In the genomic region with DNA sequence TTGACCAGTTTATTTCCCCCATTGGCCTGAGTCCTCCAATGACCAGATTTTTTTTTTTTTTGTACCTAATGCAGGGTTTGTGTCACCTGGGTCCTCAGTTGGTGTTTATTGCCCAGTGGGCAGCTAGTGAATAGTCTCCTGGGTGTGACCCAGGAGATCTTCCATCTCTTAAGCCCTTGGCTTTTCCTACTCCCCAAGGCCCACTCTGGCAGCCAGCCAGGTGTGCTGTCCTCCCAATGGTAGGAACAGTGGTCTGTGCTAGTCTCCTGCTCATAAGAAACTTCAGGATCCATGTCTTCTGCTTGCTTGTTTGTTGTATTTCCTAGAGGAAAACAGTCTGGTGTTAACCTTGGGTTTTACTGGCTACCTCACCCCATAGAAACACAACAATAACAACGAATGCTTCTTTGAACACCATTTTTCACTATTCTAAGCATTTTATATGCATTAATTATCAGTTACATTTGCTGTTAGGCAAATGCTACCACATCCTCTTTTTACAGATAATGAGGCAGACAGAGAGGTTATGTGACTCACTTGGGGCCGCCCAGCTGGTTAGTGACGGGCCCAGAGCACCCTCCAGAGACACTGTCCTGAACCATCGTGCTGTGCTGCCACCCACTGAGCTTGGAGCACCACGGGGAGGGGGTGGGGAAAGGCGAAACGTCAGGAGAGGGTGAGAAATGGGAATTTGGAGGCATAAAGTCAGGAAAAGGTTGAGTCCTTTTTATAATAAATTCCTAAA, we compare ENCODE assay signal across 9 cellular contexts.
DNase-seq lines count a peak whose midpoint lies in the region; ATAC-seq and TF ChIP-seq lines count a peak whose summit lies in the region.
"Had no signal": no experiment of that assay in that cellular context is flagged by ENCODE, and none has a peak within 500 bp of the region (broad histone marks: within the 10 kb centered on the region; RNA-seq: fewer than 3 reads in every experiment).

No MANE protein-coding gene starts in this region.

- H3K4me2 ChIP-seq in Karpas-422 (ENCODE audit: low read depth, low read length, poor library complexity, severe bottlenecking), result peak overlapping the region; percentile 65

- no peak overlapping the region for H3K9ac ChIP-seq in Karpas-422 (ENCODE audit: low read length)

- TF ChIP-seq POLR2A in testis (IDR thresholded peaks at IDR 0.05), result no peak
- no peak for TF ChIP-seq POLR2A in heart left ventricle (IDR thresholded peaks at IDR 0.05)

- no peaks in the 10 kb centered on the region for H3K36me3 Mint-ChIP-seq in activated CD8-positive, alpha-beta T cell treated with anti-CD3 and anti-CD28 coated beads for 36 hours (ENCODE audit: low read depth)
- no peaks in the 10 kb centered on the region for H3K36me3 Mint-ChIP-seq in immature natural killer cell

- peak overlapping the region; percentile 30; the same call in 1 of the 2 replicates for H3K4me3 ChIP-seq in Karpas-422 (ENCODE audit: low read length)
- H3K4me3 ChIP-seq in testis, result no peak overlapping the region
- H3K4me3 ChIP-seq in heart left ventricle, result no peak overlapping the region

- TF ChIP-seq CTCF in activated CD8-positive, alpha-beta T cell treated with anti-CD3 and anti-CD28 coated beads for 36 hours (IDR thresholded peaks at IDR 0.05), result no peak
- TF ChIP-seq CTCF in testis (IDR thresholded peaks at IDR 0.05) (no peak), heart left ventricle (IDR thresholded peaks at IDR 0.05) (no peak)

- no peaks in the 10 kb centered on the region for H3K9me3 Mint-ChIP-seq in activated CD8-positive, alpha-beta T cell treated with anti-CD3 and anti-CD28 coated beads for 36 hours
- H3K9me3 Mint-ChIP-seq in immature natural killer cell, result no peaks in the 10 kb centered on the region

- no peak overlapping the region for H3K27ac Mint-ChIP-seq in activated CD8-positive, alpha-beta T cell treated with anti-CD3 and anti-CD28 coated beads for 36 hours
- H3K27ac Mint-ChIP-seq in immature natural killer cell, result peak overlapping the region; percentile 55 to 78 (median 70)

- H3K27ac ChIP-seq in Karpas-422 (ENCODE audit: low read length) (peak overlapping the region; percentile 70), testis (no peak overlapping the region), heart left ventricle (peak overlapping the region in 1 of 12 donors; percentile 87)
- H3K27ac ChIP-seq: C4-2B had no signal

- H3K36me3 ChIP-seq in Karpas-422 (ENCODE audit: insufficient read depth, low read length) (no peaks in the 10 kb centered on the region), testis (ENCODE audit: low read depth, missing control alignments) (no peaks in the 10 kb centered on the region), heart left ventricle (no peaks in the 10 kb centered on the region)

- H3K9me3 ChIP-seq in Karpas-422 (ENCODE audit: low read length) (no peaks in the 10 kb centered on the region), testis (no peaks in the 10 kb centered on the region), heart left ventricle (no peaks in the 10 kb centered on the region)

- H3K27me3 ChIP-seq in Karpas-422 (ENCODE audit: low read length), result no peaks in the 10 kb centered on the region
- no peaks in the 10 kb centered on the region for H3K27me3 ChIP-seq in testis
- no peaks in the 10 kb centered on the region for H3K27me3 ChIP-seq in heart left ventricle

- no peaks in the 10 kb centered on the region for H3K9me2 ChIP-seq in Karpas-422 (replicated peaks; ENCODE audit: insufficient read depth, low read length)

- H3K27me3 Mint-ChIP-seq in activated CD8-positive, alpha-beta T cell treated with anti-CD3 and anti-CD28 coated beads for 36 hours, result no peaks in the 10 kb centered on the region
- peaks cover 0 to 2% (median 0%) of the 10 kb centered on the region in 3 donors for H3K27me3 Mint-ChIP-seq in immature natural killer cell (ENCODE audit: low read depth in 3 of 3)

- CTCF ChIA-PET in activated CD8-positive, alpha-beta T cell treated with anti-CD3 and anti-CD28 coated beads for 36 hours (lab: Charles Lee), result interaction anchor here (0.7 to 1.8 kb wide), 22 partner anchors 10 to 364 kb away, joined by 3 to 12 read pairs (median 4); no protein-coding TSS in a partner anchor

- peaks cover 26% of the 10 kb centered on the region for H3K4me1 ChIP-seq in Karpas-422 (ENCODE audit: low read length)
- H3K4me1 ChIP-seq in testis, result no peaks in the 10 kb centered on the region
- H3K4me1 ChIP-seq in heart left ventricle, result peaks cover 5 to 63% (median 26%) of the 10 kb centered on the region in 12 donors

- DNase-seq in AML-193 (lab: John Stamatoyannopoulos, UW), result peak; percentile 40 to 42
- DNase-seq in Karpas-422, result peak; percentile 90
- DNase-seq in activated CD8-positive, alpha-beta T cell treated with anti-CD3 and anti-CD28 coated beads for 36 hours, result peak; percentile 82
- DNase-seq in immature natural killer cell, result peak in 1 of 3 donors; percentile 52
- DNase-seq in amniotic stem cell (lab: John Stamatoyannopoulos, UW), result no peak
- no peak for DNase-seq in testis
- DNase-seq in nucleus accumbens (lab: John Stamatoyannopoulos, UW), result no peak
- no peak for DNase-seq in heart left ventricle

- H4K20me1 ChIP-seq in Karpas-422 (ENCODE audit: insufficient read depth, low read depth, low read length), result no peaks in the 10 kb centered on the region

- intact Hi-C loops in activated CD8-positive, alpha-beta T cell treated with anti-CD3 and anti-CD28 coated beads for 36 hours (cut with micrococcal nuclease), result loop anchor here (5.0 to 10.0 kb wide), 2 partner anchors 51 to 224 kb away; no protein-coding TSS in a partner anchor
- intact Hi-C loops in testis (cut with DNase I; ENCODE audit: low total_unique reads), result no loop called here
- intact Hi-C loops in heart left ventricle (cut with DNase I), result loop anchor here in 8 of 10 donors (5.0 to 10.0 kb wide), 10 partner anchors 61 to 524 kb away; a partner anchor contains a TSS

- POLR2A ChIA-PET in activated CD8-positive, alpha-beta T cell treated with anti-CD3 and anti-CD28 coated beads for 36 hours (lab: Charles Lee), result interaction anchor here (1.0 to 1.6 kb wide), 2 partner anchors 60 to 81 kb away, joined by 3 read pairs; no protein-coding TSS in a partner anchor

- no peak overlapping the region for H2AFZ ChIP-seq in Karpas-422 (ENCODE audit: low read length)

- WGBS in testis, 2 donors, result 83 to 84% methylated on average over 7 of the region's 7 CpGs
- WGBS in heart left ventricle, 4 donors, result 71 to 76% (median 74%) methylated on average over 7 of the region's 7 CpGs

- peaks cover 55% of the 10 kb centered on the region for H3K4me1 Mint-ChIP-seq in activated CD8-positive, alpha-beta T cell treated with anti-CD3 and anti-CD28 coated beads for 36 hours (ENCODE audit: low read depth)
- peaks cover 57 to 75% of the 10 kb centered on the region in 2 donors for H3K4me1 Mint-ChIP-seq in immature natural killer cell

- no peak overlapping the region for H3K4me3 Mint-ChIP-seq in activated CD8-positive, alpha-beta T cell treated with anti-CD3 and anti-CD28 coated beads for 36 hours
- H3K4me3 Mint-ChIP-seq in immature natural killer cell, result peak overlapping the region in 3 of 5 donors; percentile 28 to 48 (median 39)

- peak; percentile 59 for ATAC-seq in activated CD8-positive, alpha-beta T cell treated with anti-CD3 and anti-CD28 coated beads for 36 hours
- no peak for ATAC-seq in heart left ventricle

- H3K79me2 ChIP-seq in Karpas-422 (ENCODE audit: low read length), result no peaks in the 10 kb centered on the region

Comparison
In these comparisons a context has a peak if more than half of its experiments do, and no peak if none do; other contexts are left out.
1. DNase-seq: peak in AML-193 (2 of 2), Karpas-422 (single experiment) and activated CD8-positive, alpha-beta T cell treated with anti-CD3 and anti-CD28 coated beads for 36 hours (single experiment); none in amniotic stem cell (single experiment), testis (single experiment), nucleus accumbens (0 of 56) and heart left ventricle (0 of 5).